8 cellular contexts compared by ENCODE assay signal in the genomic region with DNA sequence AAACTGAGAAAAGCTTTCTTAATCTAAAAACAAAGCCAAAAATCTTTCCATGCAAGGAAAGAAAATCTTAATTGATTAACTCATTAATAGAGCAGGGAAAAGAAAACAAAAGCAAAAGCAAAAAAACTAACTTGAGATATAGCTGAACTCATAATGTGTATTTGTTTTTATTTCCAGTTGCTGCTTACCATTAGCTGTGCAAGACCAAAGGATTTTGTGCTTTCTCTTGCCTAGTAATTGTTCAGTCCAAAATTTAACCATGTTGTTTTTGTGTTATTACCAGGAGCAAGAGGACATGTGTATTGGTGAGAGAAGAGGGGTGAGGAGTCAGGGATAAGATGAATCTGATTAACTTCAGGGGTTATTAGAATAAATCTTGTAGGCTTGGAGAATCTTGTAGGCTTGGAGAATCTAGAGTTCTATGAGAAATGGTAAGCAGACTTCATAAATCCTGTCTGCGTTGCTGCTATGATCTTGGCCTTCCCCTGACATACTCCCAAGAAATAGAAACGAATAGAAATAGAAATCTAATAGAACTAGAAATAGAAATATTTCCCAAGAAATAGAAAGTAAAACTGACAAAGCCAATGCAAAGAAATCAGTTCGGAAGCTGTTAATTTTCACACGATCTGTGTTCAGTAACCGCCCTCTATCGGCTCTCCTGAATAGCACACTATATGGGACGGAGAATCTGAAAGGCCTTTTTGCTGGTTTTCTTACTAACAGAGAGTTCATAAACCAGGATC.
DNase-seq lines count a peak whose midpoint lies in the region; ATAC-seq and TF ChIP-seq lines count a peak whose summit lies in the region.

No MANE protein-coding gene starts in this region.

- DNase-seq in CD4-positive, alpha-beta T cell: peak in 5 of 10 experiments; percentile 10 to 38 (median 27)
- peak; percentile 48 for DNase-seq in OCI-LY7 (ENCODE audit: low spot score)
- DNase-seq in activated naive CD8-positive, alpha-beta T cell treated with anti-CD3 and anti-CD28 coated beads, Interleukin-2, amount 50 U/mL, for 24 hours: no peak
- no peak for DNase-seq in left cardiac atrium
- DNase-seq in sigmoid colon: no peak
- DNase-seq in HK-2 (ENCODE audit: unreplicated experiment): no peak

- no peak for TF ChIP-seq EP300 in sigmoid colon (IDR thresholded peaks at IDR 0.05)

- H3K9me3 Mint-ChIP-seq in CD4-positive, alpha-beta T cell: no peaks in the 10 kb centered on the region
- peaks cover 5% of the 10 kb centered on the region for H3K9me3 Mint-ChIP-seq in activated naive CD8-positive, alpha-beta T cell treated with anti-CD3 and anti-CD28 coated beads, Interleukin-2, amount 50 U/mL, for 24 hours

- H3K27me3 Mint-ChIP-seq in CD4-positive, alpha-beta T cell: no peaks in the 10 kb centered on the region
- peaks cover 8% of the 10 kb centered on the region for H3K27me3 Mint-ChIP-seq in activated naive CD8-positive, alpha-beta T cell treated with anti-CD3 and anti-CD28 coated beads, Interleukin-2, amount 50 U/mL, for 24 hours

- no TSS peak for BruUV-seq in OCI-LY7 (replicated peaks; lab: Mats Ljungman, UMichigan)

- ATAC-seq in CD4-positive, alpha-beta T cell (ENCODE audit: poor library complexity): peak; percentile 66
- ATAC-seq in GM18907 (IDR thresholded peaks at IDR 0.05; ENCODE audit: unreplicated experiment) (peak; percentile 38), HG03342 (IDR thresholded peaks at IDR 0.05; ENCODE audit: unreplicated experiment) (peak; percentile 37), left cardiac atrium (peak; percentile 80 to 81)
- no peak for ATAC-seq in activated naive CD8-positive, alpha-beta T cell treated with anti-CD3 and anti-CD28 coated beads, Interleukin-2, amount 50 U/mL, for 24 hours

- TF ChIP-seq POLR2A in sigmoid colon (IDR thresholded peaks at IDR 0.05): no peak

- peak overlapping the region; percentile 38 for H3K27ac ChIP-seq in CD4-positive, alpha-beta T cell (ENCODE audit: low read depth, low read length)
- H3K27ac ChIP-seq in OCI-LY7 (ENCODE audit: low read depth, low read length, poor library complexity, severe bottlenecking): no peak overlapping the region
- peak overlapping the region; percentile 59 to 71 (median 68) for H3K27ac ChIP-seq in sigmoid colon

- no peaks in the 10 kb centered on the region for H3K36me3 Mint-ChIP-seq in CD4-positive, alpha-beta T cell (ENCODE audit: low read depth)
- H3K36me3 Mint-ChIP-seq in activated naive CD8-positive, alpha-beta T cell treated with anti-CD3 and anti-CD28 coated beads, Interleukin-2, amount 50 U/mL, for 24 hours (ENCODE audit: low read depth): peaks cover 8% of the 10 kb centered on the region

- peak overlapping the region; percentile 89 for H3K4me3 Mint-ChIP-seq in CD4-positive, alpha-beta T cell
- H3K4me3 Mint-ChIP-seq in activated naive CD8-positive, alpha-beta T cell treated with anti-CD3 and anti-CD28 coated beads, Interleukin-2, amount 50 U/mL, for 24 hours: peak overlapping the region; percentile 78

- H3K9me3 ChIP-seq in CD4-positive, alpha-beta T cell (ENCODE audit: control insufficient read depth, low read length): no peaks in the 10 kb centered on the region
- 0 out of 2 replicates have a peak, but pooled peaks cover 3% of the 10 kb centered on the region for H3K9me3 ChIP-seq in OCI-LY7 (ENCODE audit: low read length)
- no peaks in the 10 kb centered on the region for H3K9me3 ChIP-seq in sigmoid colon

- WGBS in sigmoid colon, 2 donors: 0 to 6% methylated on average over 7 of the region's 7 CpGs

- no peaks in the 10 kb centered on the region for H3K36me3 ChIP-seq in OCI-LY7 (ENCODE audit: insufficient read depth, low read length)
- no peaks in the 10 kb centered on the region for H3K36me3 ChIP-seq in sigmoid colon

- peaks cover 54% of the 10 kb centered on the region for H3K4me1 Mint-ChIP-seq in CD4-positive, alpha-beta T cell (ENCODE audit: low read depth)
- H3K4me1 Mint-ChIP-seq in activated naive CD8-positive, alpha-beta T cell treated with anti-CD3 and anti-CD28 coated beads, Interleukin-2, amount 50 U/mL, for 24 hours: peaks cover 56% of the 10 kb centered on the region

- TF ChIP-seq CTCF in CD4-positive, alpha-beta T cell (IDR thresholded peaks at IDR 0.05): peak; percentile 90
- TF ChIP-seq CTCF in OCI-LY7 (conservative IDR thresholded peaks at IDR 0.05; ENCODE audit: low read length) (peak; percentile 74), sigmoid colon (IDR thresholded peaks at IDR 0.05) (peak; percentile 40 to 72 (median 64))

- no peak overlapping the region for H3K4me2 ChIP-seq in OCI-LY7 (ENCODE audit: low read length)

- intact Hi-C loops in CD4-positive, alpha-beta T cell (cut with DNase I, micrococcal nuclease): loop anchor here (1.0 to 5.0 kb wide), 2 partner anchors 106 to 264 kb away; no protein-coding TSS in a partner anchor
- intact Hi-C loops in OCI-LY7 (cut with micrococcal nuclease; ENCODE audit: unreplicated experiment) (loop anchor here (2.0 kb wide), 1 partner anchor 105 kb away; no protein-coding TSS in a partner anchor), left cardiac atrium (cut with DNase I) (loop anchor here in 1 of 2 donors (5.0 to 10.0 kb wide), 2 partner anchors 81 to 109 kb away; no protein-coding TSS in a partner anchor), sigmoid colon (cut with DNase I) (loop anchor here (1.0 kb wide), 1 partner anchor 106 kb away; no protein-coding TSS in a partner anchor)

- H3K4me1 ChIP-seq in OCI-LY7 (ENCODE audit: insufficient read depth, low read length, poor library complexity, severe bottlenecking): no peaks in the 10 kb centered on the region
- H3K4me1 ChIP-seq in sigmoid colon: peaks cover 0 to 7% (median 4%) of the 10 kb centered on the region in 4 donors

- POLR2A ChIA-PET in CD4-positive, alpha-beta T cell (lab: Charles Lee): interaction anchor here (0.7 to 6.5 kb wide), 16 partner anchors 9 to 134 kb away, joined by 3 to 48 read pairs (median 4); partner anchors contain the start of gene TNFSF10
- POLR2A ChIA-PET in OCI-LY7 (lab: Charles Lee): interaction anchor here (0.5 to 1.7 kb wide), 4 partner anchors 14 to 204 kb away, joined by 3 to 4 read pairs (median 3); no protein-coding TSS in a partner anchor

- no peak overlapping the region for H3K4me3 ChIP-seq in OCI-LY7 (ENCODE audit: low read depth, low read length, poor library complexity, severe bottlenecking)
- H3K4me3 ChIP-seq in sigmoid colon: peak overlapping the region in 3 of 4 donors; percentile 13 to 32 (median 28)

- peak overlapping the region; percentile 83 for H3K27ac Mint-ChIP-seq in CD4-positive, alpha-beta T cell
- peak overlapping the region; percentile 83 for H3K27ac Mint-ChIP-seq in activated naive CD8-positive, alpha-beta T cell treated with anti-CD3 and anti-CD28 coated beads, Interleukin-2, amount 50 U/mL, for 24 hours

- H3K9me2 ChIP-seq in OCI-LY7 (ENCODE audit: insufficient read depth, low read length): no peaks in the 10 kb centered on the region

- H2AFZ ChIP-seq in OCI-LY7 (ENCODE audit: low read length): no peak overlapping the region

- CTCF ChIA-PET in CD4-positive, alpha-beta T cell (lab: Charles Lee): interaction anchor here (0.5 to 3.4 kb wide), 32 partner anchors 10 to 263 kb away, joined by 3 to 22 read pairs (median 5); partner anchors contain the start of genes ECT2 and TNFSF10
- CTCF ChIA-PET in OCI-LY7 (lab: Charles Lee; ENCODE audit: unreplicated experiment): no interaction called here

- no peaks in the 10 kb centered on the region for H3K27me3 ChIP-seq in CD4-positive, alpha-beta T cell (ENCODE audit: control insufficient read depth, insufficient read depth, low read length)
- H3K27me3 ChIP-seq in sigmoid colon: no peaks in the 10 kb centered on the region

- H3K79me2 ChIP-seq in OCI-LY7 (ENCODE audit: insufficient read depth, low read depth, low read length): no peaks in the 10 kb centered on the region

- no peaks in the 10 kb centered on the region for H4K20me1 ChIP-seq in OCI-LY7 (ENCODE audit: insufficient read depth, low read length)
